In genomic region chr16:85449195-85449884, GRCh38 we compare ENCODE assay signal across 9 cellular contexts.
DNase-seq lines count a peak whose midpoint lies in the region; TF ChIP-seq lines count a peak whose summit lies in the region.
"Had no signal": no experiment of that assay in that cellular context is flagged by ENCODE, and none has a peak within 500 bp of the region (broad histone marks: within the 10 kb centered on the region; RNA-seq: fewer than 3 reads in every experiment).

No MANE protein-coding gene starts in this region.

- H3K4me1 Mint-ChIP-seq in CD8-positive, alpha-beta memory T cell = peaks cover 26 to 49% (median 36%) of the 10 kb centered on the region in 3 donors
- peaks cover 51% of the 10 kb centered on the region for H3K4me1 Mint-ChIP-seq in mesothelial cell of epicardium

- no peak for DNase-seq in CD8-positive, alpha-beta memory T cell
- DNase-seq in caudate nucleus (lab: John Stamatoyannopoulos, UW) (peak in 2 of 61 donors; percentile 14 to 22), pons (ENCODE audit: low spot score) (peak; percentile 39), SKM-1 (lab: John Stamatoyannopoulos, UW; ENCODE audit: unreplicated experiment) (no peak), mesothelial cell of epicardium (ENCODE audit: low spot score in 2 of 2, unreplicated experiment in 2 of 2) (no peak)
- no peak for DNase-seq in stimulated activated CD4-positive, alpha-beta T cell treated with anti-CD3 and anti-CD28 coated beads, Interleukin-2, amount 100 ng/mL, for 24 hours
- DNase-seq: occipital lobe, PC-3 had no signal

- no peaks in the 10 kb centered on the region for H4K20me1 ChIP-seq in Loucy (ENCODE audit: insufficient read depth, low read length, poor library complexity, severe bottlenecking)

- H3K79me2 ChIP-seq in Loucy (ENCODE audit: insufficient read depth, low read length) = peaks cover 63% of the 10 kb centered on the region

- H3F3A ChIP-seq in Loucy (ENCODE audit: low read depth) = peaks cover 19% of the 10 kb centered on the region

- peak overlapping the region; percentile 98 for H3K9ac ChIP-seq in Loucy (ENCODE audit: low read depth, low read length, poor library complexity, severe bottlenecking)

- no peaks in the 10 kb centered on the region for H3K9me2 ChIP-seq in Loucy (replicated peaks; ENCODE audit: low read depth, low read length)

- H3K27ac Mint-ChIP-seq in CD8-positive, alpha-beta memory T cell = peak overlapping the region; percentile 68 to 93 (median 86)
- no peak overlapping the region for H3K27ac Mint-ChIP-seq in mesothelial cell of epicardium

- H2AFZ ChIP-seq in Loucy (ENCODE audit: low read length) = no peak overlapping the region

- no peaks in the 10 kb centered on the region for H3K27me3 ChIP-seq in CD8-positive, alpha-beta memory T cell (ENCODE audit: insufficient read depth, low read length, poor library complexity, severe bottlenecking)
- no peaks in the 10 kb centered on the region for H3K27me3 ChIP-seq in Loucy (ENCODE audit: insufficient read depth, low read length, poor library complexity, severe bottlenecking)

- H3K9me3 Mint-ChIP-seq in CD8-positive, alpha-beta memory T cell = no peaks in the 10 kb centered on the region
- no peaks in the 10 kb centered on the region for H3K9me3 Mint-ChIP-seq in mesothelial cell of epicardium

- POLR2A ChIA-PET in CD8-positive, alpha-beta memory T cell (lab: Charles Lee) = interaction anchor here (1.2 to 1.8 kb wide), 2 partner anchors 108 to 161 kb away, joined by 3 to 8 read pairs; no protein-coding TSS in a partner anchor

- H3K27me3 Mint-ChIP-seq in CD8-positive, alpha-beta memory T cell = peaks cover 0 to 2% of the 10 kb centered on the region in 2 donors
- H3K27me3 Mint-ChIP-seq in mesothelial cell of epicardium (ENCODE audit: low read depth) = no peaks in the 10 kb centered on the region

- peak overlapping the region; percentile 93 for H3K4me2 ChIP-seq in Loucy (ENCODE audit: low read depth, low read length, poor library complexity, severe bottlenecking)

- H3K4me3 ChIP-seq in CD8-positive, alpha-beta memory T cell (ENCODE audit: low read length) = peak overlapping the region; percentile 19
- peak overlapping the region; percentile 82 for H3K4me3 ChIP-seq in Loucy (ENCODE audit: low read length, poor library complexity, severe bottlenecking)

- no peak overlapping the region for H3K27ac ChIP-seq in CD8-positive, alpha-beta memory T cell (ENCODE audit: low read depth, low read length)
- peak overlapping the region; percentile 8 for H3K27ac ChIP-seq in caudate nucleus (ENCODE audit: low read depth, low read length)

- no peaks in the 10 kb centered on the region for H3K36me3 Mint-ChIP-seq in CD8-positive, alpha-beta memory T cell
- no peaks in the 10 kb centered on the region for H3K36me3 Mint-ChIP-seq in mesothelial cell of epicardium

- no peak for TF ChIP-seq CTCF in Loucy (conservative IDR thresholded peaks at IDR 0.05; ENCODE audit: low read length)
- no peak for TF ChIP-seq CTCF in mesothelial cell of epicardium (IDR thresholded peaks at IDR 0.05; ENCODE audit: unreplicated experiment)

- H3K9me3 ChIP-seq in CD8-positive, alpha-beta memory T cell (ENCODE audit: low read length) = no peaks in the 10 kb centered on the region
- H3K9me3 ChIP-seq in Loucy (ENCODE audit: insufficient read depth, low read depth, low read length) = no peaks in the 10 kb centered on the region

- CTCF ChIA-PET in CD8-positive, alpha-beta memory T cell (lab: Charles Lee) = interaction anchor here (1.1 to 4.9 kb wide), 8 partner anchors 9 to 167 kb away, joined by 3 to 32 read pairs (median 5); no protein-coding TSS in a partner anchor

- no peaks in the 10 kb centered on the region for H3K36me3 ChIP-seq in CD8-positive, alpha-beta memory T cell (ENCODE audit: insufficient read depth, low read length)
- no peaks in the 10 kb centered on the region for H3K36me3 ChIP-seq in Loucy (ENCODE audit: insufficient read depth, low read length)

- H3K4me3 Mint-ChIP-seq in CD8-positive, alpha-beta memory T cell = peak overlapping the region in 5 of 7 donors; percentile 28 to 79 (median 55)
- H3K4me3 Mint-ChIP-seq in mesothelial cell of epicardium = no peak overlapping the region

- H3K4me1 ChIP-seq in CD8-positive, alpha-beta memory T cell (ENCODE audit: insufficient read depth, low read length) = peaks cover 42% of the 10 kb centered on the region
- peaks cover 90% of the 10 kb centered on the region for H3K4me1 ChIP-seq in Loucy (ENCODE audit: insufficient read depth, low read length, poor library complexity, severe bottlenecking)
